Comparison of ENCODE assay signal across 9 cellular contexts in the genomic region with DNA sequence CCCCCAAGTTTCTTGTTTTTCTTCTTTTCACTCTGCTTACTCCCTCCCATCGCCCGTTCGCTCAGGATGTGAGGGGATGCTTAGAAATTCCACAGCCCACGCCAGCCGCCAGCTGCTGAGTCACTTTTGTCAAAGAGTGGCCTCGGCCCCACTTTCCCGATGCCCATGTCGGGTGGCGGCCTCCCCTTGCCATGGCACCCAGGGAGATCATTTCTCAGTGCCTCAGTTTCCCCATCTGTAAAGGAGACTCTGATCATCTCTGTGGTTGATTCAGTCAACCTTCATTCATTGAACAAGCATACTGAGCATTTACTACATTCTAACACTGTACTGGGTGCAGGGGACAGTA. TPM values are rescaled to one million over a fixed set of nuclear protein-coding genes. Genes with fewer than 3 reads are reported as not detected.
DNase-seq lines count a peak whose midpoint lies in the region; ATAC-seq and TF ChIP-seq lines count a peak whose summit lies in the region.
"Had no signal": no experiment of that assay in that cellular context is flagged by ENCODE, and none has a peak within 500 bp of the region (broad histone marks: within the 10 kb centered on the region; RNA-seq: fewer than 3 reads in every experiment).

No MANE protein-coding gene starts in this region.

- DNase-seq in right atrium auricular region (ENCODE audit: low spot score) (no peak), GM19238 (ENCODE audit: insufficient read length, low spot score) (no peak), GDM1 (lab: John Stamatoyannopoulos, UW) (no peak), medulla oblongata (ENCODE audit: extremely low spot score) (no peak)
- no peak for DNase-seq in stimulated activated CD4-positive, alpha-beta T cell treated with anti-CD3 and anti-CD28 coated beads, Interleukin-4, amount 100 ng/mL, for 4 hours

- no peaks in the 10 kb centered on the region for H3K36me3 ChIP-seq in right atrium auricular region

- H3K27me3 Mint-ChIP-seq in stimulated activated memory B cell treated with anti-CD40 and anti-IgM and Interleukin-4, amounts not matched to agents 10 μg/mL and 1 μg/mL and 100 μg/mL, for 72 hours: no peaks in the 10 kb centered on the region

- H3K4me3 ChIP-seq in WI38 (ENCODE audit: low read depth, low read length) (peak overlapping the region; percentile 99), right atrium auricular region (peak overlapping the region; percentile 49 to 59)

- peak overlapping the region; percentile 94 for H3K4me3 Mint-ChIP-seq in stimulated activated memory B cell treated with anti-CD40 and anti-IgM and Interleukin-4, amounts not matched to agents 10 μg/mL and 1 μg/mL and 100 μg/mL, for 72 hours

- H3K4me1 Mint-ChIP-seq in stimulated activated memory B cell treated with anti-CD40 and anti-IgM and Interleukin-4, amounts not matched to agents 10 μg/mL and 1 μg/mL and 100 μg/mL, for 72 hours: peaks cover 47% of the 10 kb centered on the region

- no peaks in the 10 kb centered on the region for H3K36me3 Mint-ChIP-seq in stimulated activated memory B cell treated with anti-CD40 and anti-IgM and Interleukin-4, amounts not matched to agents 10 μg/mL and 1 μg/mL and 100 μg/mL, for 72 hours

- no peaks in the 10 kb centered on the region for H3K9me3 Mint-ChIP-seq in stimulated activated memory B cell treated with anti-CD40 and anti-IgM and Interleukin-4, amounts not matched to agents 10 μg/mL and 1 μg/mL and 100 μg/mL, for 72 hours

- H3K4me1 ChIP-seq in right atrium auricular region: peaks cover 0 to 43% of the 10 kb centered on the region in 2 donors

- TF ChIP-seq CTCF in WI38 (IDR thresholded peaks at IDR 0.05; ENCODE audit: low read depth, low read length) (no peak), right atrium auricular region (IDR thresholded peaks at IDR 0.05) (no peak)

- peak; percentile 12 for ATAC-seq in GM19351 (IDR thresholded peaks at IDR 0.05; ENCODE audit: unreplicated experiment)
- no peak for ATAC-seq in stimulated activated memory B cell treated with anti-CD40 and anti-IgM and Interleukin-4, amounts not matched to agents 10 μg/mL and 1 μg/mL and 100 μg/mL, for 72 hours

- H3K27ac Mint-ChIP-seq in stimulated activated memory B cell treated with anti-CD40 and anti-IgM and Interleukin-4, amounts not matched to agents 10 μg/mL and 1 μg/mL and 100 μg/mL, for 72 hours: peak overlapping the region; percentile 91

- H3K27ac ChIP-seq in right atrium auricular region: peak overlapping the region; percentile 87 to 88

- no peaks in the 10 kb centered on the region for H3K27me3 ChIP-seq in right atrium auricular region

- no peaks in the 10 kb centered on the region for H3K9me3 ChIP-seq in right atrium auricular region

RNA-seq across cellular contexts. Expression of a gene that starts 0.4 kb away (rescaled TPM):
- total RNA-seq in right atrium auricular region: 10 to 100 TPM; 68.3 to 68.7 TPM

RNA-seq across cellular contexts. Expression of a gene that starts 10.6 kb away (rescaled TPM):
- not detected for total RNA-seq in right atrium auricular region
- total RNA-seq: pulmonary artery endothelial cell had no signal

RNA-seq across cellular contexts. Expression of a gene that starts 33.9 kb away (rescaled TPM):
- total RNA-seq in right atrium auricular region: not detected
- total RNA-seq: pulmonary artery endothelial cell had no signal
